Comparison of ENCODE assay signal across 1 cellular context in the genomic region with DNA sequence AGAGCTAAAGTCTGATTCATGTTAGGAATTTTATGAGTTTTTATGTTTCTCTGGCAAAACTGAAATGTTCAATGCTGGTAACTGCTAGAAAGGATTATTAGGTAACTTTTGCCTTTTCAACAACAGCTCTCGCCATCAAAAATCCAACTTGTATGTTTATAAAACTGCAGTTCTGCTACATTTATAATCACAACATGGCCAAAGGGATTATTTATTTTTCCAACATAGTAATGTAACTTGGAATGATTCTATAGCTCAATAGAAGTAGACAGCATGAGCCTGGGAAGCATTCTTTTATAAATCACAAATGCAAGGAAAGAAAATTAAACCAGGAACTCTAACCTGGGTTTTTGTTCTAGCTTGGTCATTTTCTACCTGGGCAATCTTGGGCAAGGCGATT.
TF ChIP-seq lines count a peak whose summit lies in the region.

No MANE protein-coding gene starts in this region.

TF ChIP-seq in IMR-90, 13 proteins besides CTCF, POLR2A, EP300 and RAD21 (continued from another document):
- TF ChIP-seq BHLHE40 (IDR thresholded peaks at IDR 0.05; ENCODE audit: low read depth, low read length) = no peak
- no peak for TF ChIP-seq SMC3 (IDR thresholded peaks at IDR 0.05; ENCODE audit: low read depth, low read length)
- TF ChIP-seq RCOR1 (IDR thresholded peaks at IDR 0.05; ENCODE audit: insufficient replicate concordance, low read length) = no peak
- TF ChIP-seq CEBPB (IDR thresholded peaks at IDR 0.05; ENCODE audit: low read depth, low read length) = no peak
- no peak for TF ChIP-seq MAZ (IDR thresholded peaks at IDR 0.05; ENCODE audit: borderline replicate concordance, low read depth, low read length)
- TF ChIP-seq USF2 (IDR thresholded peaks at IDR 0.05; ENCODE audit: low read depth, low read length) = no peak
TF ChIP-seq in IMR-90: peak in this region for 0.
